In genomic region chr12:111033281-111034147, GRCh38 we compare ENCODE assay signal across 11 cellular contexts. TPM values are rescaled to one million over a fixed set of nuclear protein-coding genes. Genes with fewer than 3 reads are reported as not detected.
DNase-seq lines count a peak whose midpoint lies in the region; ATAC-seq and TF ChIP-seq lines count a peak whose summit lies in the region.
"Had no signal": no experiment of that assay in that cellular context is flagged by ENCODE, and none has a peak within 500 bp of the region (broad histone marks: within the 10 kb centered on the region; RNA-seq: fewer than 3 reads in every experiment).

No MANE protein-coding gene starts in this region.

- in situ Hi-C loops in Panc1 (cut with HindIII; ENCODE audit: low pct_unique_long_range_greater_than_20kb, low sequenced_read_pairs), result no loop called here

- H3K4me1 ChIP-seq in cardiac muscle cell (ENCODE audit: low read depth), result peaks cover 10% of the 10 kb centered on the region
- peaks cover 14% of the 10 kb centered on the region; the same call in 1 of the 2 replicates for H3K4me1 ChIP-seq in Panc1 (ENCODE audit: control insufficient read depth, insufficient read depth, low read length)
- H3K4me1 ChIP-seq in iPS DF 6.9 (ENCODE audit: control insufficient read depth, insufficient read depth, low read length), result 0 out of 2 replicates have a peak, but pooled peaks cover 2% of the 10 kb centered on the region
- H3K4me1 ChIP-seq in thoracic aorta (ENCODE audit: control insufficient read depth in 1 of 2, low read depth in 2 of 2), result peaks cover 4 to 12% of the 10 kb centered on the region in 2 donors

- ATAC-seq in Right ventricle myocardium inferior (no peak), Panc1 (no peak), thoracic aorta (ENCODE audit: insufficient number of reproducible peaks, low FRiP score, low read depth) (no peak), omental fat pad (ENCODE audit: low FRiP score) (no peak)
- ATAC-seq: gastroesophageal sphincter had no signal

- POLR2A ChIA-PET in Panc1 (lab: Charles Lee), result no interaction called here

- CTCF ChIA-PET in Panc1 (lab: Charles Lee), result no interaction called here

- no peaks in the 10 kb centered on the region for H3K36me3 ChIP-seq in cardiac muscle cell
- H3K36me3 ChIP-seq in Panc1 (ENCODE audit: control insufficient read depth, insufficient read depth, low read length), result no peaks in the 10 kb centered on the region
- no peaks in the 10 kb centered on the region for H3K36me3 ChIP-seq in iPS DF 6.9 (ENCODE audit: control insufficient read depth, insufficient read depth, low read length)
- H3K36me3 ChIP-seq in thoracic aorta, result no peaks in the 10 kb centered on the region
- H3K36me3 ChIP-seq: gastroesophageal sphincter had no signal

- WGBS in iPS DF 6.9 (ENCODE audit: insufficient coverage, insufficient read length), result no CpG with 5 or more reads among the region's 96 CpGs

- peaks cover 68% of the 10 kb centered on the region for H3K27me3 ChIP-seq in cardiac muscle cell
- peaks cover 48% of the 10 kb centered on the region for H3K27me3 ChIP-seq in Panc1 (ENCODE audit: control insufficient read depth, insufficient read depth, low read length)
- peaks cover 7% of the 10 kb centered on the region for H3K27me3 ChIP-seq in iPS DF 6.9 (ENCODE audit: control insufficient read depth, insufficient read depth, low read length)
- H3K27me3 ChIP-seq in thoracic aorta (replicated peaks; ENCODE audit: insufficient read depth), result peaks cover 7% of the 10 kb centered on the region

- DNase-seq in cardiac muscle cell (ENCODE audit: low read depth in 1 of 2, low spot score in 1 of 2) (peak in 1 of 2 donors; percentile 65), Right ventricle myocardium inferior (ENCODE audit: missing footprints) (no peak), Panc1 (ENCODE audit: low read depth, low spot score) (no peak), iPS DF 6.9 (ENCODE audit: low read depth, low spot score) (no peak), thoracic aorta (ENCODE audit: low spot score) (no peak), omental fat pad (ENCODE audit: low spot score) (no peak), GM03348 (ENCODE audit: low spot score) (no peak), NCI-H2196 (lab: John Stamatoyannopoulos, UW; ENCODE audit: unreplicated experiment) (no peak)
- DNase-seq: Caco-2, NCI-H2107 had no signal

- no peak overlapping the region for H3K27ac ChIP-seq in cardiac muscle cell
- H3K27ac ChIP-seq in Panc1 (ENCODE audit: low read length), result no peak overlapping the region
- no peak overlapping the region for H3K27ac ChIP-seq in iPS DF 6.9 (ENCODE audit: low read length)
- H3K27ac ChIP-seq in thoracic aorta, result no peak overlapping the region
- H3K27ac ChIP-seq: gastroesophageal sphincter had no signal

- BruUV-seq in Panc1 (replicated peaks; lab: Mats Ljungman, UMichigan), result no TSS peak

- H3K9me3 ChIP-seq in cardiac muscle cell (ENCODE audit: low read depth) (no peaks in the 10 kb centered on the region), Panc1 (ENCODE audit: control insufficient read depth, insufficient read depth, low read depth, low read length) (no peaks in the 10 kb centered on the region), iPS DF 6.9 (ENCODE audit: control insufficient read depth, insufficient read depth, low read length) (no peaks in the 10 kb centered on the region), thoracic aorta (no peaks in the 10 kb centered on the region)
- H3K9me3 ChIP-seq: Caco-2, gastroesophageal sphincter had no signal

- H3K4me3 ChIP-seq in cardiac muscle cell (peak overlapping the region; percentile 91), Panc1 (ENCODE audit: low read depth in 2 of 2, low read length in 2 of 2) (peak overlapping the region in 1 of 2 experiments; percentile 23; a peak in 2 of 4 replicates), iPS DF 6.9 (ENCODE audit: low read length) (peak overlapping the region; percentile 85; the same call in 1 of the 2 replicates), thoracic aorta (peak overlapping the region; percentile 21)

- no peak for TF ChIP-seq CTCF in cardiac muscle cell (IDR thresholded peaks at IDR 0.05; ENCODE audit: low read depth, low read length)
- TF ChIP-seq CTCF in Panc1 (IDR thresholded peaks at IDR 0.05), result peak; percentile 76
- no peak for TF ChIP-seq CTCF in thoracic aorta (IDR thresholded peaks at IDR 0.05)
- no peak for TF ChIP-seq CTCF in omental fat pad (IDR thresholded peaks at IDR 0.05)

- intact Hi-C loops in Right ventricle myocardium inferior (cut with DNase I) (no loop called here), Panc1 (cut with micrococcal nuclease; ENCODE audit: unreplicated experiment) (no loop called here)

RNA-seq across cellular contexts. Expression of gene CUX2, which starts 0.5 kb away (rescaled TPM):
- total RNA-seq in cardiac muscle cell (6.6 and 7.4 TPM in 2 replicates), Right ventricle myocardium inferior (not detected), Panc1 (2021; ENCODE audit: unreplicated experiment) (0.69 TPM), thoracic aorta (not detected), omental fat pad (under 1 TPM in 2 of 4 donors, not detected in 2; 0.06 to 0.36 TPM)
- polyA plus RNA-seq in cardiac muscle cell, result 2.1 and 2.6 TPM in 2 replicates
- 0.51 TPM for polyA plus RNA-seq in Panc1 (2012; ENCODE audit: insufficient read length)
- total RNA-seq: Caco-2, gastroesophageal sphincter had no signal
